In the genomic region with DNA sequence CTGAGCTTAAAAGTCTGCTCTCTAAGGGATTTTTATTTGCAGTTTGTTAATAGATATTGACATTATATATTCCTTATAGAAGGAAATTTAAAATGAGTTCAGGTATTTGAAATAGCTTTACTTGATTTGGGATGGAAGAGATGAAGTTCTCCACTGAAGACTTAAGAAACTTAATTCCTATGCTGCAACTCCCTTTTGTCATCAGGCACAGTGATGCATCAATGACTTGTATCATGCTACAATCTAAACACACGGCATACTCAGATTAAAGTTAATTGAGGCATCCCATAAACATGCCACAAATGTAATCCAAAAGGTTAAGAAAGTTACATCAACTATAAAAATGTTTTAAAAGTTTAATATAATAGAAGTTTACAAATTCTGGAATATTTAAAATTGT, we compare ENCODE assay signal across 24 cellular contexts.
DNase-seq lines count a peak whose midpoint lies in the region; ATAC-seq, FAIRE-seq and TF ChIP-seq lines count a peak whose summit lies in the region.
"Had no signal": no experiment of that assay in that cellular context is flagged by ENCODE, and none has a peak within 500 bp of the region (broad histone marks: within the 10 kb centered on the region; RNA-seq: fewer than 3 reads in every experiment).

No MANE protein-coding gene starts in this region.

- H3K9me3 ChIP-seq in GM23248 (ENCODE audit: low read depth) (no peaks in the 10 kb centered on the region), astrocyte (ENCODE audit: insufficient read depth, low read depth, low read length) (no peaks in the 10 kb centered on the region), smooth muscle cell (replicated peaks; ENCODE audit: low read depth) (no peaks in the 10 kb centered on the region), HepG2 (ENCODE audit: low read length) (no peaks in the 10 kb centered on the region)

- peak; percentile 52 for FAIRE-seq in astrocyte (lab: Jason Lieb, UNC)
- no peak for FAIRE-seq in HepG2 (lab: Jason Lieb, UNC)
- FAIRE-seq: GM18507, RCC 7860 had no signal

- in situ Hi-C loops in GM23248 (cut with MboI) (no loop called here), HepG2 (cut with HindIII; ENCODE audit: extremely low pct_ligation_motif_present, low pct_unique_long_range_greater_than_20kb) (no loop called here)

- H3K27ac ChIP-seq in GM23248 = no peak overlapping the region
- H3K27ac ChIP-seq in astrocyte (ENCODE audit: low read depth, low read length) = no peak overlapping the region
- H3K27ac ChIP-seq in smooth muscle cell (ENCODE audit: low read depth) = peak overlapping the region; percentile 22
- no peak overlapping the region for H3K27ac ChIP-seq in HepG2 (ENCODE audit: extremely low read length, insufficient read depth, low read length)
- H3K27ac ChIP-seq: BLaER1 treated with 17β-estradiol and CSF1 and Interleukin-3, amounts not matched to agents 10 nM and 100 nM had no signal

- H3K36me3 ChIP-seq in GM23248 (ENCODE audit: low read depth) (peaks cover 34% of the 10 kb centered on the region), astrocyte (ENCODE audit: insufficient read depth, low read length) (peaks cover 7% of the 10 kb centered on the region), smooth muscle cell (ENCODE audit: low read depth) (no peaks in the 10 kb centered on the region), HepG2 (replicated peaks in 1 of 2; ENCODE audit: control insufficient read depth in 1 of 2, insufficient read depth in 2 of 2, low read length in 2 of 2) (peaks cover 3 to 13% of the 10 kb centered on the region in 2 experiments)
- H3K36me3 ChIP-seq: BLaER1 treated with 17β-estradiol and CSF1 and Interleukin-3, amounts not matched to agents 10 nM and 100 nM had no signal

- no peak overlapping the region for H3K4me3 ChIP-seq in GM23248
- no peak overlapping the region for H3K4me3 ChIP-seq in astrocyte (ENCODE audit: insufficient read depth, low read depth, low read length)
- H3K4me3 ChIP-seq in smooth muscle cell = no peak overlapping the region
- H3K4me3 ChIP-seq in HepG2 (replicated peaks in 1 of 3; ENCODE audit: insufficient read depth in 1 of 3, low read depth in 2 of 3, low read length in 3 of 3) = no peak overlapping the region
- H3K4me3 ChIP-seq: BLaER1 treated with 17β-estradiol and CSF1 and Interleukin-3, amounts not matched to agents 10 nM and 100 nM had no signal

- WGBS in GM23248 (ENCODE audit: low coverage in 1 of 2, low lambda C conversion rate in 2 of 2, missing lambda C conversion rate in 2 of 2), 2 experiments = 49 to 55% methylated on average over 1 of the region's 1 CpG
- 29% methylated on average over 1 of the region's 1 CpG for WGBS in smooth muscle cell (ENCODE audit: low lambda C conversion rate)
- 93% methylated on average over 1 of the region's 1 CpG for WGBS in HepG2 (ENCODE audit: low lambda C conversion rate)

- POLR2A ChIA-PET in HepG2 (lab: Yijun Ruan, JAX) = no interaction called here

- H3K9me3 Mint-ChIP-seq in astrocyte (ENCODE audit: unreplicated experiment) (no peaks in the 10 kb centered on the region), CD14-positive monocyte (peaks cover 0 to 5% (median 0%) of the 10 kb centered on the region in 7 donors)
- H3K9me3 Mint-ChIP-seq: CD4-positive, alpha-beta memory T cell had no signal

- CTCF ChIA-PET in HepG2 (lab: Yijun Ruan, JAX; ENCODE audit: low intra/inter-chr PET ratio, low total read pairs) = no interaction called here

- H3F3A ChIP-seq in GM23248 (ENCODE audit: insufficient read depth) = peaks cover 28% of the 10 kb centered on the region
- no peaks in the 10 kb centered on the region for H3F3A ChIP-seq in smooth muscle cell (ENCODE audit: low read depth)

- TF ChIP-seq CTCF in astrocyte (IDR thresholded peaks at IDR 0.05; ENCODE audit: insufficient read depth, low read depth, low read length) (no peak), smooth muscle cell (IDR thresholded peaks at IDR 0.05; ENCODE audit: borderline replicate concordance, insufficient read depth, poor library complexity, severe bottlenecking) (no peak), HepG2 (CRISPR knock-in tag; IDR thresholded peaks at IDR 0.05) (no peak), CD14-positive monocyte (IDR thresholded peaks at IDR 0.05) (no peak)

- no peak overlapping the region for H3K4me2 ChIP-seq in GM23248 (ENCODE audit: unreplicated experiment)
- H3K4me2 ChIP-seq in astrocyte (ENCODE audit: low read length) = no peak overlapping the region
- H3K4me2 ChIP-seq in smooth muscle cell = no peak overlapping the region
- H3K4me2 ChIP-seq in HepG2 (ENCODE audit: low read depth, low read length) = no peak overlapping the region
- H3K4me2 ChIP-seq: BLaER1 treated with 17β-estradiol and CSF1 and Interleukin-3, amounts not matched to agents 10 nM and 100 nM had no signal

- H3K27me3 ChIP-seq in GM23248 (replicated peaks; ENCODE audit: insufficient read depth) = no peaks in the 10 kb centered on the region
- no peaks in the 10 kb centered on the region for H3K27me3 ChIP-seq in astrocyte (ENCODE audit: insufficient read depth, low read length)
- no peaks in the 10 kb centered on the region for H3K27me3 ChIP-seq in smooth muscle cell (ENCODE audit: low read depth)
- H3K27me3 ChIP-seq in HepG2 (ENCODE audit: control insufficient read depth in 1 of 2, insufficient read depth in 2 of 2, low read length in 2 of 2) = no peaks in the 10 kb centered on the region
- H3K27me3 ChIP-seq: BLaER1 treated with 17β-estradiol and CSF1 and Interleukin-3, amounts not matched to agents 10 nM and 100 nM had no signal

- ATAC-seq in GM19035 (IDR thresholded peaks at IDR 0.05; ENCODE audit: unreplicated experiment) = no peak
- no peak for ATAC-seq in HepG2
- ATAC-seq in GM21529 (IDR thresholded peaks at IDR 0.05; ENCODE audit: unreplicated experiment) = no peak

- H3K27ac Mint-ChIP-seq in astrocyte (ENCODE audit: unreplicated experiment) = no peak overlapping the region
- H3K27ac Mint-ChIP-seq in CD14-positive monocyte = no peak overlapping the region
- H3K27ac Mint-ChIP-seq: CD4-positive, alpha-beta memory T cell had no signal

- H3K9ac ChIP-seq in GM23248 (no peak overlapping the region), astrocyte (ENCODE audit: low read length) (no peak overlapping the region), smooth muscle cell (ENCODE audit: low read depth) (no peak overlapping the region), HepG2 (ENCODE audit: insufficient read depth, low read depth, low read length) (no peak overlapping the region)
- H3K9ac ChIP-seq: BLaER1 treated with 17β-estradiol and CSF1 and Interleukin-3, amounts not matched to agents 10 nM and 100 nM had no signal

- intact Hi-C loops in HepG2 (cut with micrococcal nuclease; ENCODE audit: unreplicated experiment) (no loop called here), CD14-positive monocyte (cut with micrococcal nuclease) (no loop called here)

- DNase-seq in GM23248 = peak; percentile 33
- no peak for DNase-seq in astrocyte (ENCODE audit: low read depth)
- peak; percentile 62 for DNase-seq in iris pigment epithelial cell (ENCODE audit: low read depth)
- no peak for DNase-seq in smooth muscle cell (lab: John Stamatoyannopoulos, UW; ENCODE audit: unreplicated experiment)
- DNase-seq in HepG2 (ENCODE audit: low spot score) = no peak
- DNase-seq in CD14-positive monocyte (ENCODE audit: low spot score) = no peak
- DNase-seq: AML-193; CD4-positive, alpha-beta memory T cell; COR-L47; DMS53; H7; NCI-H1092 treated with DMSO at 0.1 percent for 48 hours; NCI-H1436 treated with DMSO at 0.1 percent for 48 hours; NCI-H187 treated with DMSO at 0.1 percent for 48 hours; NCI-H2107; NCI-H446; NCI-H524 treated with DMSO at 0.1 percent for 48 hours; NCI-H774; SIG-M5 had no signal

- TF ChIP-seq EP300 in HepG2 (IDR thresholded peaks at IDR 0.05; ENCODE audit: low read depth in 2 of 2, low read length in 2 of 2) (no peak), HepG2 (CRISPR knock-in tag; IDR thresholded peaks at IDR 0.05; ENCODE audit: borderline replicate concordance) (no peak)

- H4K20me1 ChIP-seq in GM23248 (ENCODE audit: insufficient read depth) = peaks cover 5% of the 10 kb centered on the region; the same call in 1 of the 2 replicates
- H4K20me1 ChIP-seq in astrocyte (ENCODE audit: insufficient read depth, low read length) = no peaks in the 10 kb centered on the region
- no peaks in the 10 kb centered on the region for H4K20me1 ChIP-seq in smooth muscle cell (ENCODE audit: low read depth)
- no peaks in the 10 kb centered on the region for H4K20me1 ChIP-seq in HepG2 (ENCODE audit: insufficient read depth, low read length)
- H4K20me1 ChIP-seq: BLaER1 treated with 17β-estradiol and CSF1 and Interleukin-3, amounts not matched to agents 10 nM and 100 nM had no signal

- H2AFZ ChIP-seq in GM23248 = no peak overlapping the region
- no peak overlapping the region for H2AFZ ChIP-seq in astrocyte (ENCODE audit: low read depth, low read length)
- no peak overlapping the region for H2AFZ ChIP-seq in smooth muscle cell (ENCODE audit: low read depth)
- H2AFZ ChIP-seq in HepG2 (ENCODE audit: low read length) = no peak overlapping the region

- TF ChIP-seq RAD21 in HepG2 (CRISPR knock-in tag; IDR thresholded peaks at IDR 0.05) = no peak

- H3K4me1 ChIP-seq in GM23248 (ENCODE audit: insufficient read depth) = peaks cover 22% of the 10 kb centered on the region
- peaks cover 8% of the 10 kb centered on the region for H3K4me1 ChIP-seq in astrocyte (ENCODE audit: insufficient read depth, low read length)
- no peaks in the 10 kb centered on the region for H3K4me1 ChIP-seq in smooth muscle cell (ENCODE audit: low read depth)
- H3K4me1 ChIP-seq in HepG2 (ENCODE audit: insufficient read depth, low read length) = peaks cover 27% of the 10 kb centered on the region

- H3K36me3 Mint-ChIP-seq in astrocyte (ENCODE audit: low read depth, unreplicated experiment) = peaks cover 6% of the 10 kb centered on the region
- no peaks in the 10 kb centered on the region for H3K36me3 Mint-ChIP-seq in CD14-positive monocyte
- H3K36me3 Mint-ChIP-seq: CD4-positive, alpha-beta memory T cell had no signal

- H3K4me3 Mint-ChIP-seq in astrocyte (ENCODE audit: unreplicated experiment) = no peak overlapping the region
- no peak overlapping the region for H3K4me3 Mint-ChIP-seq in CD14-positive monocyte
- H3K4me3 Mint-ChIP-seq: CD4-positive, alpha-beta memory T cell had no signal

- H3K27me3 Mint-ChIP-seq in astrocyte (ENCODE audit: low read depth, unreplicated experiment) (no peaks in the 10 kb centered on the region), CD14-positive monocyte (ENCODE audit: low read depth in 3 of 3) (no peaks in the 10 kb centered on the region)

- no peak for TF ChIP-seq POLR2A in HepG2 (IDR thresholded peaks at IDR 0.05; ENCODE audit: insufficient read depth in 1 of 2, low read depth in 2 of 2, low read length in 2 of 2)

- no TSS peak for BruUV-seq in HepG2 (replicated peaks; lab: Mats Ljungman, UMichigan)

- no peaks in the 10 kb centered on the region for H3K9me2 ChIP-seq in GM23248 (ENCODE audit: insufficient read depth)

- H3K79me2 ChIP-seq in GM23248 (ENCODE audit: insufficient read depth) = peaks cover 94% of the 10 kb centered on the region
- peaks cover 90% of the 10 kb centered on the region for H3K79me2 ChIP-seq in astrocyte (ENCODE audit: insufficient read depth, low read length)
- peaks cover 9% of the 10 kb centered on the region for H3K79me2 ChIP-seq in smooth muscle cell (ENCODE audit: low read depth)
- H3K79me2 ChIP-seq in HepG2 (ENCODE audit: insufficient read depth, low read length) = no peaks in the 10 kb centered on the region

- H3K4me1 Mint-ChIP-seq in astrocyte (ENCODE audit: low read depth, unreplicated experiment) (peaks cover 21% of the 10 kb centered on the region), CD14-positive monocyte (no peaks in the 10 kb centered on the region)
- H3K4me1 Mint-ChIP-seq: CD4-positive, alpha-beta memory T cell had no signal

Comparison
In these comparisons a context has a peak if more than half of its experiments do, and no peak if none do; other contexts are left out.
1. DNase-seq: peak in GM23248 (single experiment) and iris pigment epithelial cell (single experiment); none in astrocyte (single experiment), smooth muscle cell (single experiment), HepG2 (single experiment) and CD14-positive monocyte (single experiment).